1 cellular context compared by ENCODE assay signal in the genomic region with DNA sequence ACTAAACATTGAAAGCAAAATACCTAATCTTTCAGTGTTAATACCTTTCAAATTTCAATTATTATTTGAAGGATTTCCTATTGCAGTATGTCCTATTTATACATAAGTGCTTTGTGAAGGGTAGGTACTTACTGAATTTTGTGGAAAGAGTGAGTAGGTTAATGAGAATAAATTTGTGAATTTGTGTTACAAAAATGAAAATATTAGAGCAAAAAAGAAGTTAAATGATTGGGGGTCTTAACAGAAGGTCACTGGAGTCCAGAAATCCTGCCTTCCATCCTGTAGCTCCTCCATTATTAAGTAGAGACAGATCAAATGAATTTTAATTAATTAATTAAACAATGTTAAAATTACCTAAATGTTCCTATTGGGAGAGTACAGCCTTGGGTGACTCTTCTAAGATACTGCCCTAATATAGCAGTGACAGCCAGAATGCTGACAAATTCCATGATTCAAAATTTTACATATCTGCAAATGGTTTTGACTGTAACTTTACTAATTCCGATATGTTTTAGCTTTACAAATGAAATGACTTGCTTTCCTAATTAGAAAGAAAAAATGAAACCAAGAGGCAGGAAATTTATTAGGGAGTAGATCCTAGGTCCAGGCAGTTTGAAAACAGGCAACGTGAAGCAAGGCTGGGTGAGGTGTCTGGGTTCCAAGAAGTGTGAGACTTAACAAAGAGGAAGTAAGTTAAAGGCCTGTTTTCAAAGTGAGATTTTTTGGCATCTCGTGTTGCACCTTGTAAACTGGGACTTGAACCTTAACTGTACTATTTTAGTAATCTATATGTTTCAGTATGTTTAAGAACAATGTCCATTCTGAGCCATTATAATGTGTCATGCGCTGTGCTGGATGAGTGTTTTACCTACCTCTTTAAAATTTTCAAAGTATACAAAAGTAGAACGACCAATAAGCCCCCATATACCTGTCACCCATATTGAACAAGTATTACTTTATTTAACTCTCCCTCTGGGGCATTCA.
A peak's percentile ranks its signal among the peaks of the same experiment; 100 is the strongest.
TF ChIP-seq lines count a peak whose summit lies in the region.

No MANE protein-coding gene starts in this region.

TF ChIP-seq in K562, 482 proteins besides CTCF, POLR2A, EP300 and RAD21 (continued from another document and continues in another):
- TF ChIP-seq, protein P1, sequence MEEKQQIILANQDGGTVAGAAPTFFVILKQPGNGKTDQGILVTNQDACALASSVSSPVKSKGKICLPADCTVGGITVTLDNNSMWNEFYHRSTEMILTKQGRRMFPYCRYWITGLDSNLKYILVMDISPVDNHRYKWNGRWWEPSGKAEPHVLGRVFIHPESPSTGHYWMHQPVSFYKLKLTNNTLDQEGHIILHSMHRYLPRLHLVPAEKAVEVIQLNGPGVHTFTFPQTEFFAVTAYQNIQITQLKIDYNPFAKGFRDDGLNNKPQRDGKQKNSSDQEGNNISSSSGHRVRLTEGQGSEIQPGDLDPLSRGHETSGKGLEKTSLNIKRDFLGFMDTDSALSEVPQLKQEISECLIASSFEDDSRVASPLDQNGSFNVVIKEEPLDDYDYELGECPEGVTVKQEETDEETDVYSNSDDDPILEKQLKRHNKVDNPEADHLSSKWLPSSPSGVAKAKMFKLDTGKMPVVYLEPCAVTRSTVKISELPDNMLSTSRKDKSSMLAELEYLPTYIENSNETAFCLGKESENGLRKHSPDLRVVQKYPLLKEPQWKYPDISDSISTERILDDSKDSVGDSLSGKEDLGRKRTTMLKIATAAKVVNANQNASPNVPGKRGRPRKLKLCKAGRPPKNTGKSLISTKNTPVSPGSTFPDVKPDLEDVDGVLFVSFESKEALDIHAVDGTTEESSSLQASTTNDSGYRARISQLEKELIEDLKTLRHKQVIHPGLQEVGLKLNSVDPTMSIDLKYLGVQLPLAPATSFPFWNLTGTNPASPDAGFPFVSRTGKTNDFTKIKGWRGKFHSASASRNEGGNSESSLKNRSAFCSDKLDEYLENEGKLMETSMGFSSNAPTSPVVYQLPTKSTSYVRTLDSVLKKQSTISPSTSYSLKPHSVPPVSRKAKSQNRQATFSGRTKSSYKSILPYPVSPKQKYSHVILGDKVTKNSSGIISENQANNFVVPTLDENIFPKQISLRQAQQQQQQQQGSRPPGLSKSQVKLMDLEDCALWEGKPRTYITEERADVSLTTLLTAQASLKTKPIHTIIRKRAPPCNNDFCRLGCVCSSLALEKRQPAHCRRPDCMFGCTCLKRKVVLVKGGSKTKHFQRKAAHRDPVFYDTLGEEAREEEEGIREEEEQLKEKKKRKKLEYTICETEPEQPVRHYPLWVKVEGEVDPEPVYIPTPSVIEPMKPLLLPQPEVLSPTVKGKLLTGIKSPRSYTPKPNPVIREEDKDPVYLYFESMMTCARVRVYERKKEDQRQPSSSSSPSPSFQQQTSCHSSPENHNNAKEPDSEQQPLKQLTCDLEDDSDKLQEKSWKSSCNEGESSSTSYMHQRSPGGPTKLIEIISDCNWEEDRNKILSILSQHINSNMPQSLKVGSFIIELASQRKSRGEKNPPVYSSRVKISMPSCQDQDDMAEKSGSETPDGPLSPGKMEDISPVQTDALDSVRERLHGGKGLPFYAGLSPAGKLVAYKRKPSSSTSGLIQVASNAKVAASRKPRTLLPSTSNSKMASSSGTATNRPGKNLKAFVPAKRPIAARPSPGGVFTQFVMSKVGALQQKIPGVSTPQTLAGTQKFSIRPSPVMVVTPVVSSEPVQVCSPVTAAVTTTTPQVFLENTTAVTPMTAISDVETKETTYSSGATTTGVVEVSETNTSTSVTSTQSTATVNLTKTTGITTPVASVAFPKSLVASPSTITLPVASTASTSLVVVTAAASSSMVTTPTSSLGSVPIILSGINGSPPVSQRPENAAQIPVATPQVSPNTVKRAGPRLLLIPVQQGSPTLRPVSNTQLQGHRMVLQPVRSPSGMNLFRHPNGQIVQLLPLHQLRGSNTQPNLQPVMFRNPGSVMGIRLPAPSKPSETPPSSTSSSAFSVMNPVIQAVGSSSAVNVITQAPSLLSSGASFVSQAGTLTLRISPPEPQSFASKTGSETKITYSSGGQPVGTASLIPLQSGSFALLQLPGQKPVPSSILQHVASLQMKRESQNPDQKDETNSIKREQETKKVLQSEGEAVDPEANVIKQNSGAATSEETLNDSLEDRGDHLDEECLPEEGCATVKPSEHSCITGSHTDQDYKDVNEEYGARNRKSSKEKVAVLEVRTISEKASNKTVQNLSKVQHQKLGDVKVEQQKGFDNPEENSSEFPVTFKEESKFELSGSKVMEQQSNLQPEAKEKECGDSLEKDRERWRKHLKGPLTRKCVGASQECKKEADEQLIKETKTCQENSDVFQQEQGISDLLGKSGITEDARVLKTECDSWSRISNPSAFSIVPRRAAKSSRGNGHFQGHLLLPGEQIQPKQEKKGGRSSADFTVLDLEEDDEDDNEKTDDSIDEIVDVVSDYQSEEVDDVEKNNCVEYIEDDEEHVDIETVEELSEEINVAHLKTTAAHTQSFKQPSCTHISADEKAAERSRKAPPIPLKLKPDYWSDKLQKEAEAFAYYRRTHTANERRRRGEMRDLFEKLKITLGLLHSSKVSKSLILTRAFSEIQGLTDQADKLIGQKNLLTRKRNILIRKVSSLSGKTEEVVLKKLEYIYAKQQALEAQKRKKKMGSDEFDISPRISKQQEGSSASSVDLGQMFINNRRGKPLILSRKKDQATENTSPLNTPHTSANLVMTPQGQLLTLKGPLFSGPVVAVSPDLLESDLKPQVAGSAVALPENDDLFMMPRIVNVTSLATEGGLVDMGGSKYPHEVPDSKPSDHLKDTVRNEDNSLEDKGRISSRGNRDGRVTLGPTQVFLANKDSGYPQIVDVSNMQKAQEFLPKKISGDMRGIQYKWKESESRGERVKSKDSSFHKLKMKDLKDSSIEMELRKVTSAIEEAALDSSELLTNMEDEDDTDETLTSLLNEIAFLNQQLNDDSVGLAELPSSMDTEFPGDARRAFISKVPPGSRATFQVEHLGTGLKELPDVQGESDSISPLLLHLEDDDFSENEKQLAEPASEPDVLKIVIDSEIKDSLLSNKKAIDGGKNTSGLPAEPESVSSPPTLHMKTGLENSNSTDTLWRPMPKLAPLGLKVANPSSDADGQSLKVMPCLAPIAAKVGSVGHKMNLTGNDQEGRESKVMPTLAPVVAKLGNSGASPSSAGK (IDR thresholded peaks at IDR 0.05), result peak; percentile 61
- TF ChIP-seq, protein P2, sequence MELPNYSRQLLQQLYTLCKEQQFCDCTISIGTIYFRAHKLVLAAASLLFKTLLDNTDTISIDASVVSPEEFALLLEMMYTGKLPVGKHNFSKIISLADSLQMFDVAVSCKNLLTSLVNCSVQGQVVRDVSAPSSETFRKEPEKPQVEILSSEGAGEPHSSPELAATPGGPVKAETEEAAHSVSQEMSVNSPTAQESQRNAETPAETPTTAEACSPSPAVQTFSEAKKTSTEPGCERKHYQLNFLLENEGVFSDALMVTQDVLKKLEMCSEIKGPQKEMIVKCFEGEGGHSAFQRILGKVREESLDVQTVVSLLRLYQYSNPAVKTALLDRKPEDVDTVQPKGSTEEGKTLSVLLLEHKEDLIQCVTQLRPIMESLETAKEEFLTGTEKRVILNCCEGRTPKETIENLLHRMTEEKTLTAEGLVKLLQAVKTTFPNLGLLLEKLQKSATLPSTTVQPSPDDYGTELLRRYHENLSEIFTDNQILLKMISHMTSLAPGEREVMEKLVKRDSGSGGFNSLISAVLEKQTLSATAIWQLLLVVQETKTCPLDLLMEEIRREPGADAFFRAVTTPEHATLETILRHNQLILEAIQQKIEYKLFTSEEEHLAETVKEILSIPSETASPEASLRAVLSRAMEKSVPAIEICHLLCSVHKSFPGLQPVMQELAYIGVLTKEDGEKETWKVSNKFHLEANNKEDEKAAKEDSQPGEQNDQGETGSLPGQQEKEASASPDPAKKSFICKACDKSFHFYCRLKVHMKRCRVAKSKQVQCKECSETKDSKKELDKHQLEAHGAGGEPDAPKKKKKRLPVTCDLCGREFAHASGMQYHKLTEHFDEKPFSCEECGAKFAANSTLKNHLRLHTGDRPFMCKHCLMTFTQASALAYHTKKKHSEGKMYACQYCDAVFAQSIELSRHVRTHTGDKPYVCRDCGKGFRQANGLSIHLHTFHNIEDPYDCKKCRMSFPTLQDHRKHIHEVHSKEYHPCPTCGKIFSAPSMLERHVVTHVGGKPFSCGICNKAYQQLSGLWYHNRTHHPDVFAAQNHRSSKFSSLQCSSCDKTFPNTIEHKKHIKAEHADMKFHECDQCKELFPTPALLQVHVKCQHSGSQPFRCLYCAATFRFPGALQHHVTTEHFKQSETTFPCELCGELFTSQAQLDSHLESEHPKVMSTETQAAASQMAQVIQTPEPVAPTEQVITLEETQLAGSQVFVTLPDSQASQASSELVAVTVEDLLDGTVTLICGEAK (IDR thresholded peaks at IDR 0.05), result peak; percentile 46; the same call in 1 of the 2 replicates
- TF ChIP-seq, protein P2 (CRISPR knock-in tag; IDR thresholded peaks at IDR 0.05), result no peak
- 0 out of 2 replicates have a peak, but pooled peaks have one; percentile 37 for TF ChIP-seq MECOM (CRISPR knock-in tag; IDR thresholded peaks at IDR 0.05)
- peak; percentile 43; the same call in 1 of the 2 replicates for TF ChIP-seq PML (IDR thresholded peaks at IDR 0.05; ENCODE audit: low read length)
- TF ChIP-seq POU5F1 (IDR thresholded peaks at IDR 0.05; ENCODE audit: borderline replicate concordance, low read depth, low read length, partially characterized antibody), result no peak
- TF ChIP-seq NCOR1 (IDR thresholded peaks at IDR 0.05), result no peak; the same call in 1 of the 2 replicates
- peak; percentile 60; the same call in 1 of the 2 replicates for TF ChIP-seq SMAD4 (CRISPR knock-in tag; conservative IDR thresholded peaks at IDR 0.05)
- TF ChIP-seq HDAC1 (IDR thresholded peaks at IDR 0.05), result peak in 1 of 2 experiments; percentile 35; a peak in 1 of 4 replicates
- TF ChIP-seq, protein P3, sequence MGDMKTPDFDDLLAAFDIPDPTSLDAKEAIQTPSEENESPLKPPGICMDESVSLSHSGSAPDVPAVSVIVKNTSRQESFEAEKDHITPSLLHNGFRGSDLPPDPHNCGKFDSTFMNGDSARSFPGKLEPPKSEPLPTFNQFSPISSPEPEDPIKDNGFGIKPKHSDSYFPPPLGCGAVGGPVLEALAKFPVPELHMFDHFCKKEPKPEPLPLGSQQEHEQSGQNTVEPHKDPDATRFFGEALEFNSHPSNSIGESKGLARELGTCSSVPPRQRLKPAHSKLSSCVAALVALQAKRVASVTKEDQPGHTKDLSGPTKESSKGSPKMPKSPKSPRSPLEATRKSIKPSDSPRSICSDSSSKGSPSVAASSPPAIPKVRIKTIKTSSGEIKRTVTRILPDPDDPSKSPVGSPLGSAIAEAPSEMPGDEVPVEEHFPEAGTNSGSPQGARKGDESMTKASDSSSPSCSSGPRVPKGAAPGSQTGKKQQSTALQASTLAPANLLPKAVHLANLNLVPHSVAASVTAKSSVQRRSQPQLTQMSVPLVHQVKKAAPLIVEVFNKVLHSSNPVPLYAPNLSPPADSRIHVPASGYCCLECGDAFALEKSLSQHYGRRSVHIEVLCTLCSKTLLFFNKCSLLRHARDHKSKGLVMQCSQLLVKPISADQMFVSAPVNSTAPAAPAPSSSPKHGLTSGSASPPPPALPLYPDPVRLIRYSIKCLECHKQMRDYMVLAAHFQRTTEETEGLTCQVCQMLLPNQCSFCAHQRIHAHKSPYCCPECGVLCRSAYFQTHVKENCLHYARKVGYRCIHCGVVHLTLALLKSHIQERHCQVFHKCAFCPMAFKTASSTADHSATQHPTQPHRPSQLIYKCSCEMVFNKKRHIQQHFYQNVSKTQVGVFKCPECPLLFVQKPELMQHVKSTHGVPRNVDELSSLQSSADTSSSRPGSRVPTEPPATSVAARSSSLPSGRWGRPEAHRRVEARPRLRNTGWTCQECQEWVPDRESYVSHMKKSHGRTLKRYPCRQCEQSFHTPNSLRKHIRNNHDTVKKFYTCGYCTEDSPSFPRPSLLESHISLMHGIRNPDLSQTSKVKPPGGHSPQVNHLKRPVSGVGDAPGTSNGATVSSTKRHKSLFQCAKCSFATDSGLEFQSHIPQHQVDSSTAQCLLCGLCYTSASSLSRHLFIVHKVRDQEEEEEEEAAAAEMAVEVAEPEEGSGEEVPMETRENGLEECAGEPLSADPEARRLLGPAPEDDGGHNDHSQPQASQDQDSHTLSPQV (IDR thresholded peaks at IDR 0.05), result peak; percentile 80
- no peak for TF ChIP-seq PHB (CRISPR knock-in tag; IDR thresholded peaks at IDR 0.05)
- TF ChIP-seq OTX1 (CRISPR knock-in tag; IDR thresholded peaks at IDR 0.05), result peak; percentile 82; the same call in 1 of the 2 replicates
- TF ChIP-seq U2AF2 (optimal IDR thresholded peaks at IDR 0.05; ENCODE audit: low read depth, low read length), result no peak
- peak; percentile 63; the same call in 1 of the 2 replicates for TF ChIP-seq KLF6 (CRISPR knock-in tag; IDR thresholded peaks at IDR 0.05; ENCODE audit: borderline replicate concordance)
- 0 out of 2 replicates have a peak, but pooled peaks have one; percentile 57 for TF ChIP-seq ZNF23 (CRISPR knock-in tag; IDR thresholded peaks at IDR 0.05)
- 0 out of 2 replicates have a peak, but pooled peaks have one; percentile 54 for TF ChIP-seq DMBX1 (CRISPR knock-in tag; IDR thresholded peaks at IDR 0.05; ENCODE audit: borderline replicate concordance)
- TF ChIP-seq NONO (IDR thresholded peaks at IDR 0.05; ENCODE audit: low read depth in 2 of 2, low read length in 1 of 2), result 0 out of 4 replicates have a peak, but pooled peaks of 1 of the 2 experiments have one; percentile 22
- no peak for TF ChIP-seq CCNT2 (IDR thresholded peaks at IDR 0.05; ENCODE audit: borderline replicate concordance, extremely low read depth, insufficient read length, low read depth, low read length)
- 0 out of 2 replicates have a peak, but pooled peaks have one; percentile 47 for TF ChIP-seq MTA3 (IDR thresholded peaks at IDR 0.05; ENCODE audit: borderline replicate concordance)
